In genomic region chr6:43608310-43608763, GRCh38 we compare ENCODE assay signal across 8 cellular contexts. TPM values are rescaled to one million over a fixed set of nuclear protein-coding genes. Genes with fewer than 3 reads are reported as not detected.
DNase-seq lines count a peak whose midpoint lies in the region; ATAC-seq, FAIRE-seq and TF ChIP-seq lines count a peak whose summit lies in the region.

No MANE protein-coding gene starts in this region.

- TF ChIP-seq POLR2A in tibial nerve (IDR thresholded peaks at IDR 0.05): no peak

- no peak for DNase-seq in D721Med (ENCODE audit: insufficient read length, low spot score)
- DNase-seq in Karpas-422: peak; percentile 82
- DNase-seq in OCI-M2 (lab: John Stamatoyannopoulos, UW; ENCODE audit: unreplicated experiment): peak; percentile 64
- peak; percentile 46 for DNase-seq in activated T-cell treated with anti-CD3 and anti-CD28 coated beads, Interleukin-2, amount 50 U/mL, for 4 hours
- peak; percentile 70 to 93 for DNase-seq in fibroblast of lung (ENCODE audit: low read depth in 2 of 2)
- peak; percentile 84 for DNase-seq in neural progenitor cell (ENCODE audit: low spot score)
- DNase-seq in tibial nerve (ENCODE audit: low spot score in 2 of 2): peak; percentile 50 to 85

- H3K9me2 ChIP-seq in Karpas-422 (replicated peaks; ENCODE audit: insufficient read depth, low read length): no peaks in the 10 kb centered on the region

- TF ChIP-seq CTCF in D721Med (IDR thresholded peaks at IDR 0.05; ENCODE audit: insufficient read depth, missing control alignments) (peak; percentile 81), fibroblast of lung (conservative IDR thresholded peaks at IDR 0.05 in 1 of 2, IDR thresholded peaks at IDR 0.05 in 1 of 2; ENCODE audit: low read depth in 1 of 2, low read length in 2 of 2) (peak; percentile 82 to 95), neural progenitor cell (IDR thresholded peaks at IDR 0.05) (peak; percentile 90), tibial nerve (IDR thresholded peaks at IDR 0.05) (peak; percentile 70 to 79 (median 72))

- no peaks in the 10 kb centered on the region for H3F3A ChIP-seq in neural progenitor cell (ENCODE audit: low read depth)

- no peaks in the 10 kb centered on the region for H3K27me3 Mint-ChIP-seq in activated T-cell treated with anti-CD3 and anti-CD28 coated beads, Interleukin-2, amount 50 U/mL, for 4 hours (ENCODE audit: low read depth)
- no peaks in the 10 kb centered on the region for H3K27me3 Mint-ChIP-seq in neural progenitor cell (ENCODE audit: insufficient read depth, low read depth)

- H3K27ac ChIP-seq in Karpas-422 (ENCODE audit: low read length) (peak overlapping the region; percentile 97), fibroblast of lung (ENCODE audit: insufficient read depth, low read length) (no peak overlapping the region), neural progenitor cell (no peak overlapping the region), tibial nerve (no peak overlapping the region)

- H3K4me2 ChIP-seq in Karpas-422 (ENCODE audit: low read depth, low read length, poor library complexity, severe bottlenecking) (peak overlapping the region; percentile 89), fibroblast of lung (ENCODE audit: extremely low read depth, insufficient read depth, low read length) (no peak overlapping the region), neural progenitor cell (no peak overlapping the region)

- no peaks in the 10 kb centered on the region for H3K79me2 ChIP-seq in Karpas-422 (ENCODE audit: low read length)
- H3K79me2 ChIP-seq in fibroblast of lung (ENCODE audit: control insufficient read depth, insufficient read depth, low read length): no peaks in the 10 kb centered on the region
- no peaks in the 10 kb centered on the region for H3K79me2 ChIP-seq in neural progenitor cell (ENCODE audit: low read depth)

- H4K20me1 ChIP-seq in Karpas-422 (ENCODE audit: insufficient read depth, low read depth, low read length) (no peaks in the 10 kb centered on the region), fibroblast of lung (ENCODE audit: control insufficient read depth, extremely low read depth, insufficient read depth, low read length) (no peaks in the 10 kb centered on the region), neural progenitor cell (ENCODE audit: low read depth) (no peaks in the 10 kb centered on the region)

- peaks cover 29% of the 10 kb centered on the region for H3K4me1 ChIP-seq in Karpas-422 (ENCODE audit: low read length)
- no peaks in the 10 kb centered on the region for H3K4me1 ChIP-seq in fibroblast of lung (ENCODE audit: control insufficient read depth, extremely low read depth, insufficient read depth, low read length)
- H3K4me1 ChIP-seq in neural progenitor cell: no peaks in the 10 kb centered on the region
- H3K4me1 ChIP-seq in tibial nerve: peaks cover 0 to 14% (median 0%) of the 10 kb centered on the region in 4 donors

- WGBS in tibial nerve, 2 donors: 1 to 5% methylated on average over 5 of the region's 5 CpGs

- H3K9ac ChIP-seq in Karpas-422 (ENCODE audit: low read length) (peak overlapping the region; percentile 70), fibroblast of lung (ENCODE audit: insufficient read depth, low read length) (no peak overlapping the region), neural progenitor cell (no peak overlapping the region)

- ATAC-seq in activated T-cell treated with anti-CD3 and anti-CD28 coated beads, Interleukin-2, amount 50 U/mL, for 4 hours: no peak
- no peak for ATAC-seq in GM21529 (IDR thresholded peaks at IDR 0.05; ENCODE audit: unreplicated experiment)

- H3K36me3 Mint-ChIP-seq in activated T-cell treated with anti-CD3 and anti-CD28 coated beads, Interleukin-2, amount 50 U/mL, for 4 hours (ENCODE audit: insufficient read depth): peaks cover 19% of the 10 kb centered on the region
- peaks cover 6% of the 10 kb centered on the region for H3K36me3 Mint-ChIP-seq in neural progenitor cell

- no peak overlapping the region for H2AFZ ChIP-seq in Karpas-422 (ENCODE audit: low read length)
- no peak overlapping the region for H2AFZ ChIP-seq in fibroblast of lung (ENCODE audit: low read length)
- no peak overlapping the region for H2AFZ ChIP-seq in neural progenitor cell (replicated peaks)

- TF ChIP-seq EP300 in tibial nerve (IDR thresholded peaks at IDR 0.05): no peak

- H3K27me3 ChIP-seq in Karpas-422 (ENCODE audit: low read length): no peaks in the 10 kb centered on the region
- no peaks in the 10 kb centered on the region for H3K27me3 ChIP-seq in fibroblast of lung (ENCODE audit: control insufficient read depth, insufficient read depth, low read length)
- H3K27me3 ChIP-seq in neural progenitor cell: no peaks in the 10 kb centered on the region
- H3K27me3 ChIP-seq in tibial nerve: no peaks in the 10 kb centered on the region

- H3K36me3 ChIP-seq in Karpas-422 (ENCODE audit: insufficient read depth, low read length) (peaks cover 23% of the 10 kb centered on the region), fibroblast of lung (ENCODE audit: control insufficient read depth, insufficient read depth, low read length) (peaks cover 3% of the 10 kb centered on the region), neural progenitor cell (peaks cover 3% of the 10 kb centered on the region), tibial nerve (peaks cover 0 to 70% (median 8%) of the 10 kb centered on the region in 3 donors)

- peak overlapping the region; percentile 39 for H3K27ac Mint-ChIP-seq in neural progenitor cell

- H3K9me3 ChIP-seq in Karpas-422 (ENCODE audit: low read length) (no peaks in the 10 kb centered on the region), fibroblast of lung (ENCODE audit: control insufficient read depth, insufficient read depth, low read depth, low read length) (no peaks in the 10 kb centered on the region), neural progenitor cell (ENCODE audit: low read depth) (no peaks in the 10 kb centered on the region), tibial nerve (no peaks in the 10 kb centered on the region)

- H3K4me3 ChIP-seq in Karpas-422 (ENCODE audit: low read length) (peak overlapping the region; percentile 60), fibroblast of lung (replicated peaks in 1 of 4; ENCODE audit: control extremely low read depth in 1 of 4, insufficient read depth in 1 of 4, low read depth in 3 of 4, low read length in 4 of 4) (no peak overlapping the region), neural progenitor cell (no peak overlapping the region), tibial nerve (no peak overlapping the region)

- no peaks in the 10 kb centered on the region for H3K9me3 Mint-ChIP-seq in activated T-cell treated with anti-CD3 and anti-CD28 coated beads, Interleukin-2, amount 50 U/mL, for 4 hours
- no peaks in the 10 kb centered on the region for H3K9me3 Mint-ChIP-seq in neural progenitor cell

- no peak overlapping the region for H3K4me3 Mint-ChIP-seq in activated T-cell treated with anti-CD3 and anti-CD28 coated beads, Interleukin-2, amount 50 U/mL, for 4 hours
- no peak overlapping the region for H3K4me3 Mint-ChIP-seq in neural progenitor cell

- FAIRE-seq in D721Med (lab: Jason Lieb, UNC): peak; percentile 46

- H3K4me1 Mint-ChIP-seq in activated T-cell treated with anti-CD3 and anti-CD28 coated beads, Interleukin-2, amount 50 U/mL, for 4 hours (ENCODE audit: low read depth): peaks cover 2% of the 10 kb centered on the region
- H3K4me1 Mint-ChIP-seq in neural progenitor cell: peaks cover 4% of the 10 kb centered on the region

RNA-seq across cellular contexts. Expression of gene GTPBP2, which starts 20.7 kb away (rescaled TPM):
- 70.3 and 72.3 TPM in 2 replicates for total RNA-seq in Karpas-422 (2014; rRNA removed; shearing (Covaris generic); ENCODE audit: low replicate concordance)
- total RNA-seq in activated T-cell treated with anti-CD3 and anti-CD28 coated beads, Interleukin-2, amount 50 U/mL, for 4 hours: 10 to 100 TPM; 37.3 to 50.3 (median 39.1) TPM
- total RNA-seq in fibroblast of lung (111 and 174 TPM in 2 replicates), neural progenitor cell (ENCODE audit: low replicate concordance) (45.5 and 77.1 TPM in 2 replicates), tibial nerve (10 to 100 TPM; 33.2 to 58.5 (median 39.7) TPM)
- polyA plus RNA-seq in fibroblast of lung: 44.4 and 45.2 TPM in 2 replicates
- polyA plus RNA-seq in fibroblast of lung (2012): 31.0 and 33.4 TPM in 2 replicates
- polyA minus RNA-seq in fibroblast of lung (ENCODE audit: low replicate concordance): 67.5 and 82.0 TPM in 2 replicates

RNA-seq across cellular contexts. Expression of gene MAD2L1BP, which starts 27.3 kb away (rescaled TPM):
- 28.5 and 32.2 TPM in 2 replicates for total RNA-seq in Karpas-422 (2014; rRNA removed; shearing (Covaris generic); ENCODE audit: low replicate concordance)
- total RNA-seq in activated T-cell treated with anti-CD3 and anti-CD28 coated beads, Interleukin-2, amount 50 U/mL, for 4 hours: 10 to 100 TPM; 32.1 to 32.7 (median 32.3) TPM
- 19.2 and 19.3 TPM in 2 replicates for total RNA-seq in fibroblast of lung
- polyA plus RNA-seq in fibroblast of lung: 34.5 and 39.0 TPM in 2 replicates
- polyA plus RNA-seq in fibroblast of lung (2012): 21.7 and 26.8 TPM in 2 replicates
- polyA minus RNA-seq in fibroblast of lung (ENCODE audit: low replicate concordance): 37.6 and 39.8 TPM in 2 replicates
- 52.0 and 88.1 TPM in 2 replicates for total RNA-seq in neural progenitor cell (ENCODE audit: low replicate concordance)
- total RNA-seq in tibial nerve: 10 to 100 TPM; 16.3 to 36.9 (median 21.5) TPM

RNA-seq across cellular contexts. Expression of gene POLH, which starts 32.4 kb away (rescaled TPM):
- 10.3 and 15.4 TPM in 2 replicates for total RNA-seq in Karpas-422 (2014; rRNA removed; shearing (Covaris generic); ENCODE audit: low replicate concordance)
- total RNA-seq in activated T-cell treated with anti-CD3 and anti-CD28 coated beads, Interleukin-2, amount 50 U/mL, for 4 hours: 10 to 100 TPM; 15.7 to 22.8 (median 18.8) TPM
- 19.5 and 21.8 TPM in 2 replicates for total RNA-seq in fibroblast of lung
- polyA plus RNA-seq in fibroblast of lung: 19.0 and 22.5 TPM in 2 replicates
- 14.3 and 19.6 TPM in 2 replicates for polyA plus RNA-seq in fibroblast of lung (2012)
- 6.3 and 17.4 TPM in 2 replicates for polyA minus RNA-seq in fibroblast of lung (ENCODE audit: low replicate concordance)
- 10.7 and 17.0 TPM in 2 replicates for total RNA-seq in neural progenitor cell (ENCODE audit: low replicate concordance)
- total RNA-seq in tibial nerve: 1 to 10 TPM; 6.0 to 9.2 (median 8.5) TPM

RNA-seq across cellular contexts. Expression of gene XPO5, which starts 32.5 kb away (rescaled TPM):
- 57.9 and 61.2 TPM in 2 replicates for total RNA-seq in Karpas-422 (2014; rRNA removed; shearing (Covaris generic); ENCODE audit: low replicate concordance)
- 100 to 1,000 TPM; 116 to 140 (median 120) TPM for total RNA-seq in activated T-cell treated with anti-CD3 and anti-CD28 coated beads, Interleukin-2, amount 50 U/mL, for 4 hours
- 18.2 and 20.5 TPM in 2 replicates for total RNA-seq in fibroblast of lung
- 21.7 and 26.1 TPM in 2 replicates for polyA plus RNA-seq in fibroblast of lung
- 14.2 and 17.8 TPM in 2 replicates for polyA plus RNA-seq in fibroblast of lung (2012)
- polyA minus RNA-seq in fibroblast of lung (ENCODE audit: low replicate concordance): 19.2 and 70.1 TPM in 2 replicates
- 62.5 and 65.0 TPM in 2 replicates for total RNA-seq in neural progenitor cell (ENCODE audit: low replicate concordance)
- total RNA-seq in tibial nerve: 10 to 100 TPM; 12.5 to 38.3 (median 32.8) TPM

RNA-seq across cellular contexts. Expression of gene RSPH9, which starts 36.5 kb away (rescaled TPM):
- total RNA-seq in Karpas-422 (2014; rRNA removed; shearing (Covaris generic); ENCODE audit: low replicate concordance): not detected in 2 replicates
- not detected for total RNA-seq in activated T-cell treated with anti-CD3 and anti-CD28 coated beads, Interleukin-2, amount 50 U/mL, for 4 hours
- total RNA-seq in fibroblast of lung: 1.5 and 1.7 TPM in 2 replicates
- polyA plus RNA-seq in fibroblast of lung: 0.50 and 0.87 TPM in 2 replicates
- polyA plus RNA-seq in fibroblast of lung (2012): 1.3 and 1.7 TPM in 2 replicates
- 1.0 and 1.9 TPM in 2 replicates for polyA minus RNA-seq in fibroblast of lung (ENCODE audit: low replicate concordance)
- 0.47 and 1.4 TPM in 2 replicates for total RNA-seq in neural progenitor cell (ENCODE audit: low replicate concordance)
- total RNA-seq in tibial nerve: under 1 TPM in 3 of 4 donors, not detected in 1; 0.30 to 0.66 (median 0.63) TPM
